ENCODE assay signal across 8 cellular contexts in genomic region chr1:25247829-25248754, GRCh38. TPM values are rescaled to one million over a fixed set of nuclear protein-coding genes. Genes with fewer than 3 reads are reported as not detected.
DNase-seq lines count a peak whose midpoint lies in the region; ATAC-seq and TF ChIP-seq lines count a peak whose summit lies in the region.

No MANE protein-coding gene starts in this region.

- POLR2A ChIA-PET in BJ (lab: Charles Lee) (interaction anchor here (0.7 to 1.0 kb wide), 2 partner anchors 16 to 20 kb away, joined by 4 to 11 read pairs; partner anchors contain the start of gene SYF2), PC-9 (lab: Charles Lee; ENCODE audit: unreplicated experiment) (interaction anchor here (0.6 to 1.1 kb wide), 2 partner anchors 16 to 20 kb away, joined by 3 to 4 read pairs; partner anchors contain the start of gene SYF2)

- H3K27ac ChIP-seq in PC-9 = no peak overlapping the region
- H3K27ac ChIP-seq in fibroblast of lung (ENCODE audit: insufficient read depth, low read length) = peak overlapping the region; percentile 99

- TF ChIP-seq CTCF in BJ (IDR thresholded peaks at IDR 0.05; ENCODE audit: insufficient read depth, low read depth, low read length) (peak; percentile 35; the same call in 1 of the 2 replicates), PC-9 (conservative IDR thresholded peaks at IDR 0.05) (no peak), fibroblast of lung (conservative IDR thresholded peaks at IDR 0.05 in 1 of 2, IDR thresholded peaks at IDR 0.05 in 1 of 2; ENCODE audit: low read depth in 1 of 2, low read length in 2 of 2) (no peak)

- H3K9me2 ChIP-seq in PC-9 (ENCODE audit: insufficient read depth) = no peaks in the 10 kb centered on the region

- H3K4me1 ChIP-seq in PC-9 (replicated peaks; ENCODE audit: insufficient read depth) (peaks cover 13% of the 10 kb centered on the region; the same call in 1 of the 2 replicates), fibroblast of lung (ENCODE audit: control insufficient read depth, extremely low read depth, insufficient read depth, low read length) (peaks cover 3% of the 10 kb centered on the region)

- H3K4me3 ChIP-seq in BJ (ENCODE audit: low read depth, low read length) (peak overlapping the region; percentile 89), PC-9 (peak overlapping the region; percentile 73), fibroblast of lung (replicated peaks in 1 of 4; ENCODE audit: control extremely low read depth in 1 of 4, insufficient read depth in 1 of 4, low read depth in 3 of 4, low read length in 4 of 4) (peak overlapping the region; percentile 78 to 96 (median 92)), skeletal muscle cell (ENCODE audit: low read depth, low read length) (peak overlapping the region; percentile 85)

- no peaks in the 10 kb centered on the region for H3K27me3 ChIP-seq in BJ (ENCODE audit: control insufficient read depth, insufficient read depth, low read length)
- H3K27me3 ChIP-seq in PC-9 (ENCODE audit: insufficient read depth, low read depth) = no peaks in the 10 kb centered on the region
- no peaks in the 10 kb centered on the region for H3K27me3 ChIP-seq in fibroblast of lung (ENCODE audit: control insufficient read depth, insufficient read depth, low read length)

- H2AFZ ChIP-seq in PC-9 (peak overlapping the region; percentile 85), fibroblast of lung (ENCODE audit: low read length) (peak overlapping the region; percentile 68)

- peak overlapping the region; percentile 67 for H3K9ac ChIP-seq in fibroblast of lung (ENCODE audit: insufficient read depth, low read length)

- BruUV-seq in PC-9 (replicated peaks; lab: Mats Ljungman, UMichigan) = no TSS peak

- intact Hi-C loops in PC-9 (cut with micrococcal nuclease; ENCODE audit: unreplicated experiment) = loop anchor here (5.0 to 10.0 kb wide), 2 partner anchors 104 to 567 kb away; partner anchors contain the start of gene MTFR1L

- peaks cover 17% of the 10 kb centered on the region for H3F3A ChIP-seq in PC-9 (ENCODE audit: insufficient read depth, low read depth)

- peaks cover 10% of the 10 kb centered on the region for H3K36me3 ChIP-seq in BJ (ENCODE audit: control insufficient read depth, insufficient read depth, low read length)
- peaks cover 23% of the 10 kb centered on the region for H3K36me3 ChIP-seq in PC-9 (ENCODE audit: low read depth)
- H3K36me3 ChIP-seq in fibroblast of lung (ENCODE audit: control insufficient read depth, insufficient read depth, low read length) = peaks cover 6% of the 10 kb centered on the region

- H3K4me2 ChIP-seq in PC-9 (peak overlapping the region; percentile 89), fibroblast of lung (ENCODE audit: extremely low read depth, insufficient read depth, low read length) (peak overlapping the region; percentile 89)

- ATAC-seq in GM21447 (IDR thresholded peaks at IDR 0.05; ENCODE audit: unreplicated experiment) (peak; percentile 41), HG03521 (IDR thresholded peaks at IDR 0.05; ENCODE audit: unreplicated experiment) (no peak), HG03139 (IDR thresholded peaks at IDR 0.05; ENCODE audit: unreplicated experiment) (no peak)

- DNase-seq in BJ (ENCODE audit: low read depth) (no peak), PC-9 (no peak), fibroblast of lung (ENCODE audit: low read depth in 2 of 2) (no peak), skeletal muscle cell (ENCODE audit: low read depth) (no peak), NCI-H2107 (lab: John Stamatoyannopoulos, UW) (no peak)

- H3K79me2 ChIP-seq in PC-9 (ENCODE audit: low read depth) = peaks cover 30% of the 10 kb centered on the region
- peaks cover 38% of the 10 kb centered on the region for H3K79me2 ChIP-seq in fibroblast of lung (ENCODE audit: control insufficient read depth, insufficient read depth, low read length)

- H4K20me1 ChIP-seq in PC-9 (ENCODE audit: insufficient read depth) (peaks cover 28% of the 10 kb centered on the region), fibroblast of lung (ENCODE audit: control insufficient read depth, extremely low read depth, insufficient read depth, low read length) (no peaks in the 10 kb centered on the region)

- CTCF ChIA-PET in BJ (lab: Yijun Ruan, JAX) (interaction anchor here (0.6 kb wide), 1 partner anchor 15 kb away, joined by 3 read pairs; the partner anchor contains the start of gene SYF2), PC-9 (lab: Charles Lee) (no interaction called here)

- no peaks in the 10 kb centered on the region for H3K9me3 ChIP-seq in PC-9 (ENCODE audit: insufficient read depth, low read depth)
- no peaks in the 10 kb centered on the region for H3K9me3 ChIP-seq in fibroblast of lung (ENCODE audit: control insufficient read depth, insufficient read depth, low read depth, low read length)

RNA-seq across cellular contexts. Expression of gene RSRP1, which starts 0.8 kb away (rescaled TPM):
- polyA plus RNA-seq in BJ (2011; rRNA removed) (59.7 and 70.4 TPM in 2 replicates), fibroblast of lung (21.2 and 37.9 TPM in 2 replicates)
- 42.7 and 56.1 TPM in 2 replicates for polyA minus RNA-seq in BJ (2011; rRNA and poly(A)+ RNA removed)
- total RNA-seq in PC-9 (2021) (113 and 163 TPM in 2 replicates), fibroblast of lung (123 and 128 TPM in 2 replicates)
- polyA plus RNA-seq in fibroblast of lung (2012) = 12.8 and 21.4 TPM in 2 replicates
- 5.2 and 7.0 TPM in 2 replicates for polyA minus RNA-seq in fibroblast of lung (ENCODE audit: low replicate concordance)

RNA-seq across cellular contexts. Expression of gene SYF2, which starts 15.8 kb away (rescaled TPM):
- 15.0 and 32.6 TPM in 2 replicates for polyA plus RNA-seq in BJ (2011; rRNA removed)
- 3.1 and 3.3 TPM in 2 replicates for polyA minus RNA-seq in BJ (2011; rRNA and poly(A)+ RNA removed)
- total RNA-seq in PC-9 (2021) = 48.1 and 55.0 TPM in 2 replicates
- 42.4 and 55.0 TPM in 2 replicates for total RNA-seq in fibroblast of lung
- 36.2 and 41.6 TPM in 2 replicates for polyA plus RNA-seq in fibroblast of lung
- polyA plus RNA-seq in fibroblast of lung (2012) = 38.3 and 44.2 TPM in 2 replicates
- polyA minus RNA-seq in fibroblast of lung (ENCODE audit: low replicate concordance) = not detected in 2 replicates

RNA-seq across cellular contexts. Expression of gene RHD, which starts 24.2 kb away (rescaled TPM):
- polyA plus RNA-seq in BJ (2011; rRNA removed) (0.10 and 0.12 TPM in 2 replicates), fibroblast of lung (not detected in 2 replicates)
- polyA minus RNA-seq in BJ (2011; rRNA and poly(A)+ RNA removed) = 0.05 TPM in 1 of 2 replicates, not detected in the other
- total RNA-seq in PC-9 (2021) (not detected in 2 replicates), fibroblast of lung (not detected in 2 replicates)
- not detected in 2 replicates for polyA plus RNA-seq in fibroblast of lung (2012)
- not detected in 2 replicates for polyA minus RNA-seq in fibroblast of lung (ENCODE audit: low replicate concordance)
